ENCODE assay signal across 9 cellular contexts in genomic region chr15:65376767-65377104, GRCh38. TPM values are rescaled to one million over a fixed set of nuclear protein-coding genes. Genes with fewer than 3 reads are reported as not detected.
DNase-seq lines count a peak whose midpoint lies in the region; ATAC-seq and TF ChIP-seq lines count a peak whose summit lies in the region.
"Had no signal": no experiment of that assay in that cellular context is flagged by ENCODE, and none has a peak within 500 bp of the region (broad histone marks: within the 10 kb centered on the region; RNA-seq: fewer than 3 reads in every experiment).

No MANE protein-coding gene starts in this region.

- TF ChIP-seq CTCF in mammary epithelial cell (conservative IDR thresholded peaks at IDR 0.05 in 1 of 2, IDR thresholded peaks at IDR 0.05 in 1 of 2; ENCODE audit: extremely low read depth in 1 of 2, insufficient read depth in 1 of 2, low read depth in 1 of 2, low read length in 2 of 2) (no peak), uterus (IDR thresholded peaks at IDR 0.05) (no peak)

- TF ChIP-seq POLR2A in uterus (IDR thresholded peaks at IDR 0.05), result no peak

- peaks cover 13% of the 10 kb centered on the region for H3K4me1 Mint-ChIP-seq in activated T-cell treated with anti-CD3 and anti-CD28 coated beads, Interleukin-2, amount 50 U/mL, for 24 hours (ENCODE audit: low read depth)

- H3K4me1 ChIP-seq in mammary epithelial cell (ENCODE audit: insufficient read depth, low read length) (peaks cover 12% of the 10 kb centered on the region), uterus (peaks cover 0 to 5% of the 10 kb centered on the region in 2 donors)

- no peaks in the 10 kb centered on the region for H3K79me2 ChIP-seq in mammary epithelial cell (ENCODE audit: insufficient read depth, low read length)

- peaks cover 32% of the 10 kb centered on the region for H3K27me3 ChIP-seq in mammary epithelial cell (ENCODE audit: insufficient read depth, low read length)
- H3K27me3 ChIP-seq in uterus, result no peaks in the 10 kb centered on the region

- H3K9me3 ChIP-seq in mammary epithelial cell (replicated peaks; ENCODE audit: insufficient read depth, low read length) (no peaks in the 10 kb centered on the region), uterus (no peaks in the 10 kb centered on the region)

- peaks cover 77% of the 10 kb centered on the region for H3K27me3 Mint-ChIP-seq in activated T-cell treated with anti-CD3 and anti-CD28 coated beads, Interleukin-2, amount 50 U/mL, for 24 hours

- H3K36me3 ChIP-seq in mammary epithelial cell (ENCODE audit: insufficient read depth, low read length), result no peaks in the 10 kb centered on the region
- H3K36me3 ChIP-seq in uterus, result no peaks in the 10 kb centered on the region

- ATAC-seq in GM19035 (IDR thresholded peaks at IDR 0.05; ENCODE audit: unreplicated experiment), result no peak
- ATAC-seq in HG02571 (IDR thresholded peaks at IDR 0.05; ENCODE audit: unreplicated experiment), result no peak

- no peak overlapping the region for H3K27ac ChIP-seq in mammary epithelial cell (ENCODE audit: insufficient read depth, low read depth, low read length)
- H3K27ac ChIP-seq in uterus, result no peak overlapping the region

- CTCF ChIA-PET in mammary epithelial cell (lab: Charles Lee; ENCODE audit: low non-redundant PET), result no interaction called here

- H3K4me3 Mint-ChIP-seq in activated T-cell treated with anti-CD3 and anti-CD28 coated beads, Interleukin-2, amount 50 U/mL, for 24 hours, result peak overlapping the region; percentile 76

- no peak overlapping the region for H3K9ac ChIP-seq in mammary epithelial cell (ENCODE audit: insufficient read depth, low read length)

- peak overlapping the region in 1 of 3 experiments; percentile 32 for H3K4me3 ChIP-seq in mammary epithelial cell (replicated peaks in 1 of 3; ENCODE audit: insufficient read depth in 1 of 3, low read depth in 2 of 3, low read length in 3 of 3)
- H3K4me3 ChIP-seq in uterus, result peak overlapping the region; percentile 36 to 64

- intact Hi-C loops in mammary epithelial cell (cut with micrococcal nuclease), result no loop called here
- intact Hi-C loops in uterus (cut with DNase I; ENCODE audit: low total_unique reads), result no loop called here

- H3K9me3 Mint-ChIP-seq in activated T-cell treated with anti-CD3 and anti-CD28 coated beads, Interleukin-2, amount 50 U/mL, for 24 hours, result no peaks in the 10 kb centered on the region

- WGBS in mammary epithelial cell (ENCODE audit: low coverage, missing lambda C conversion rate), result 5% methylated on average over 20 of the region's 21 CpGs

- dilution Hi-C loops in mammary epithelial cell (cut with HindIII; ENCODE audit: low sequenced_read_pairs), result no loop called here

- no TSS peak for BruUV-seq in mammary epithelial cell (replicated peaks; lab: Mats Ljungman, UMichigan)

- H3K4me2 ChIP-seq in mammary epithelial cell (ENCODE audit: insufficient read depth, low read depth, low read length), result peak overlapping the region; percentile 78

- peak overlapping the region; percentile 42 for H2AFZ ChIP-seq in mammary epithelial cell (ENCODE audit: low read depth, low read length)

- in situ Hi-C loops in mammary epithelial cell (cut with MboI; ENCODE audit: low sequenced_read_pairs in 2 of 2), result no loop called here

- no peaks in the 10 kb centered on the region for H3K36me3 Mint-ChIP-seq in activated T-cell treated with anti-CD3 and anti-CD28 coated beads, Interleukin-2, amount 50 U/mL, for 24 hours (ENCODE audit: low read depth)

- DNase-seq in activated T-cell treated with anti-CD3 and anti-CD28 coated beads, Interleukin-2, amount 50 U/mL, for 24 hours, result no peak
- DNase-seq in activated T-cell treated with anti-CD3 and anti-CD28 coated beads for 4 hours (no peak), mammary epithelial cell (no peak), medulla oblongata (ENCODE audit: extremely low spot score) (peak; percentile 23), uterus (no peak), COR-L47 (lab: John Stamatoyannopoulos, UW) (no peak)

- no peaks in the 10 kb centered on the region for H4K20me1 ChIP-seq in mammary epithelial cell (ENCODE audit: insufficient read depth, low read length)

- H3K27ac Mint-ChIP-seq in activated T-cell treated with anti-CD3 and anti-CD28 coated beads, Interleukin-2, amount 50 U/mL, for 24 hours, result no peak overlapping the region

RNA-seq across cellular contexts. Expression of gene IGDCC3, which starts 1.1 kb away (rescaled TPM):
- total RNA-seq in mammary epithelial cell (not detected), uterus (1 to 10 TPM in 1 of 4 donors, under 1 TPM in 1, not detected in 2; 0.82 to 5.5 TPM)
- not detected for polyA plus RNA-seq in mammary epithelial cell
- not detected for polyA minus RNA-seq in mammary epithelial cell
- total RNA-seq: activated CD8-positive, alpha-beta memory T cell treated with anti-CD3 and anti-CD28 coated beads for 36 hours had no signal

RNA-seq across cellular contexts. Expression of gene IGDCC4, which starts 46.0 kb away (rescaled TPM):
- total RNA-seq in mammary epithelial cell (1 to 10 TPM in 1 of 2 donors, under 1 TPM in 1; 0.09 to 1.3 TPM), uterus (10 to 100 TPM in 1 of 4 donors, 1 to 10 TPM in 2, under 1 TPM in 1; 0.26 to 31.3 (median 4.4) TPM)
- 0.05 TPM for polyA plus RNA-seq in mammary epithelial cell
- not detected for polyA minus RNA-seq in mammary epithelial cell
